8 cellular contexts compared by ENCODE assay signal in the genomic region with DNA sequence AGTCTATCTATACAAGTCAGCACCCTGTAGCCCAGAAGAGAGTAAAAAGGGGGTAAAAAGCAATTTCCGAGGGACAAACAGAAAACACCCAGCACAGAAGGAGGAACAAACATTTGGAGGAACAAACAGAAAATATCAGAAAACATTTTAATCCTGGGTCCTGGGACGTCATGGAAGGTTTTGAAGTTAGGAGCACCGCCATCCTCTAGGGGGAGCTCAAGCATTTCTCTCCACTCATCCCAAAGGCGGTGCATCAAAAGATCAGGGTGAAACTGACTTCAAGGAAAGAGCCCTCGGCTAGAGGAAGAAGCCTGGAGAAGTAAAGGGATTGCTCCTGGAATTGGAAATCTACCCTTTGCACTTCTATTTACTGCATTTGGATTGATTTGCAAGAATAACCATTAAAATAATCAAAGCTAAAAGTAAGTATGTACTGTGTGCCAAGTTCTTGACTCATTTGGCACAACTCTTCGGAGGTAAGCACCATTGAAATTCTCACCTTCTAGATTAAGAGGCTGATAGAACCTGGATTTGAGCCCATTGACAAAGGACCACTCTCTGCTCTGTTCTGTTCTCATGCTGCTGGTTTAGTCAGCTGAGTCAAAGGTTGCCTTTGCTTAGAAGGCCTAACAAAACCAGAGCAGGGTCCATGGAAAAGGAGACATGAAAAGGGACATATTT. TPM values are rescaled to one million over a fixed set of nuclear protein-coding genes. Genes with fewer than 3 reads are reported as not detected.
DNase-seq lines count a peak whose midpoint lies in the region; ATAC-seq and TF ChIP-seq lines count a peak whose summit lies in the region.

No MANE protein-coding gene starts in this region.

- no peaks in the 10 kb centered on the region for H3K9me3 ChIP-seq in BE2C

- no peak overlapping the region for H3K4me3 ChIP-seq in BE2C (ENCODE audit: low read depth, low read length)

- ATAC-seq in GM19035 (IDR thresholded peaks at IDR 0.05; ENCODE audit: unreplicated experiment) (peak; percentile 85), HG03175 (IDR thresholded peaks at IDR 0.05; ENCODE audit: unreplicated experiment) (peak; percentile 72)
- ATAC-seq in activated CD4-positive, CD25-positive, alpha-beta regulatory T cell treated with anti-CD3 and anti-CD28 coated beads, Interleukin-2, amount 50 U/mL, for 24 hours, result peak; percentile 73 to 76
- ATAC-seq in central memory CD8-positive, alpha-beta T cell (replicated peaks; ENCODE audit: extremely low read depth, poor library complexity, severe bottlenecking), result peak; percentile 81

- peaks cover 13% of the 10 kb centered on the region for H3K4me1 Mint-ChIP-seq in central memory CD8-positive, alpha-beta T cell

- no peaks in the 10 kb centered on the region for H3K9me3 Mint-ChIP-seq in central memory CD8-positive, alpha-beta T cell

- no peaks in the 10 kb centered on the region for H3K27me3 Mint-ChIP-seq in central memory CD8-positive, alpha-beta T cell

- no peaks in the 10 kb centered on the region for H3K36me3 ChIP-seq in BE2C

- H3K27ac Mint-ChIP-seq in central memory CD8-positive, alpha-beta T cell (ENCODE audit: low read depth), result no peak overlapping the region

- H3K36me3 Mint-ChIP-seq in central memory CD8-positive, alpha-beta T cell (ENCODE audit: insufficient read depth), result peaks cover 2% of the 10 kb centered on the region

- no peaks in the 10 kb centered on the region for H3K27me3 ChIP-seq in BE2C

- peak; percentile 96 for TF ChIP-seq CTCF in BE2C (IDR thresholded peaks at IDR 0.05; ENCODE audit: low read depth, low read length)

- peaks cover 6% of the 10 kb centered on the region; the same call in 1 of the 2 replicates for H3K4me1 ChIP-seq in BE2C

- H3K4me3 Mint-ChIP-seq in central memory CD8-positive, alpha-beta T cell, result no peak overlapping the region

- DNase-seq in BE2C, result peak; percentile 76
- peak; percentile 61 for DNase-seq in NCI-H345 (lab: John Stamatoyannopoulos, UW)
- DNase-seq in central memory CD8-positive, alpha-beta T cell (ENCODE audit: low spot score in 2 of 2), result peak; percentile 41 to 44
- peak; percentile 93 for DNase-seq in left kidney (ENCODE audit: low read depth, low spot score)
- peak; percentile 49 for DNase-seq in stimulated activated CD8-positive, alpha-beta memory T cell treated with anti-CD3 and anti-CD28 coated beads, Interleukin-12 subunit alpha, Interleukin-12 subunit beta, amount 100 ng/mL, for 1 hour (ENCODE audit: low read depth)

RNA-seq across cellular contexts. Expression of a gene that starts 17.2 kb away (rescaled TPM):
- 7.4 TPM for polyA plus RNA-seq in BE2C (2012; ENCODE audit: insufficient read depth, insufficient read length, low read depth)

RNA-seq across cellular contexts. Expression of a gene that starts 18.5 kb away (rescaled TPM):
- 0.14 TPM for polyA plus RNA-seq in BE2C (2012; ENCODE audit: insufficient read depth, insufficient read length, low read depth)

Comparison
In these comparisons a context has a peak if more than half of its experiments do, and no peak if none do; other contexts are left out.
1. DNase-seq: peak in every context shown above with its lines; median percentile 93 in left kidney; 76 in BE2C; 61 in NCI-H345; 49 in stimulated activated CD8-positive, alpha-beta memory T cell treated with anti-CD3 and anti-CD28 coated beads, Interleukin-12 subunit alpha, Interleukin-12 subunit beta, amount 100 ng/mL, for 1 hour; 42 in central memory CD8-positive, alpha-beta T cell.